Comparison of ENCODE assay signal across 2 cellular contexts in the genomic region with DNA sequence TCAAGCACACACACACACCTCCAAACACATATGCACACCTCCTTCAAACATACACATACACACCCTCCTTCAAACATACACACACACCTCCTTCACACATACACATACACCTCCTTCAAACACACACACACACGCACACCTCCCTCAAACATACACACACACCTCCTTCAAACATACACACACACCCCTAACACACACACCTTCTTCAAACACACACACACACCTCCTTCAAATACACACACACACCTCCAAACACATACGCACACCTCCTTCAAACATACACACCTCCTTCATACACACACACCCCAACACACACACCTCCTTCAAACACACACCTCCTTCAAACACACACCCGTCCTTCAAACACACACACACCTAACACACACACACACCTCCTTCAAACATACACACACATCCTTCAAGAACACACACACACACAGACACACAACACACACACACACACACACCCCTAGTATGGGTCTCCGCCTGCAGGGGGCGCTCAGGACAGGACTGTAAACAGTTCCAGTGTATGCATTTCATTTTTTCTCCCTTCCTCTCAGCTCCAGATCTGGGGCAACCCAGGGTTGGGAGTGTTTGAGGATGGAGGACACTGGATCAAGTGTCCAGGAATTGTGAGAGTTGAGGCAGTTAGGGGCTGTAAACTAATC.
TF ChIP-seq lines count a peak whose summit lies in the region.

No MANE protein-coding gene starts in this region.

TF ChIP-seq in GM23338, 12 proteins besides CTCF, POLR2A, EP300 and RAD21 (continues in another document):
- TF ChIP-seq NANOG (IDR thresholded peaks at IDR 0.05; ENCODE audit: borderline replicate concordance): no peak
- no peak for TF ChIP-seq EZH2 (IDR thresholded peaks at IDR 0.05; ENCODE audit: low read depth, unreplicated experiment)
- no peak for TF ChIP-seq POLR2AphosphoS5 (IDR thresholded peaks at IDR 0.05; ENCODE audit: low read depth)
- TF ChIP-seq EZH2phosphoT487 (IDR thresholded peaks at IDR 0.05; ENCODE audit: unreplicated experiment): no peak
- TF ChIP-seq ZNF114 (CRISPR knock-in tag; IDR thresholded peaks at IDR 0.05): no peak
- no peak for TF ChIP-seq REST (IDR thresholded peaks at IDR 0.05; ENCODE audit: unreplicated experiment)
- TF ChIP-seq JUNB (IDR thresholded peaks at IDR 0.05; ENCODE audit: unreplicated experiment): no peak
- TF ChIP-seq ZNF331 (CRISPR knock-in tag; IDR thresholded peaks at IDR 0.05; ENCODE audit: low read depth): no peak
- TF ChIP-seq, protein P1, sequence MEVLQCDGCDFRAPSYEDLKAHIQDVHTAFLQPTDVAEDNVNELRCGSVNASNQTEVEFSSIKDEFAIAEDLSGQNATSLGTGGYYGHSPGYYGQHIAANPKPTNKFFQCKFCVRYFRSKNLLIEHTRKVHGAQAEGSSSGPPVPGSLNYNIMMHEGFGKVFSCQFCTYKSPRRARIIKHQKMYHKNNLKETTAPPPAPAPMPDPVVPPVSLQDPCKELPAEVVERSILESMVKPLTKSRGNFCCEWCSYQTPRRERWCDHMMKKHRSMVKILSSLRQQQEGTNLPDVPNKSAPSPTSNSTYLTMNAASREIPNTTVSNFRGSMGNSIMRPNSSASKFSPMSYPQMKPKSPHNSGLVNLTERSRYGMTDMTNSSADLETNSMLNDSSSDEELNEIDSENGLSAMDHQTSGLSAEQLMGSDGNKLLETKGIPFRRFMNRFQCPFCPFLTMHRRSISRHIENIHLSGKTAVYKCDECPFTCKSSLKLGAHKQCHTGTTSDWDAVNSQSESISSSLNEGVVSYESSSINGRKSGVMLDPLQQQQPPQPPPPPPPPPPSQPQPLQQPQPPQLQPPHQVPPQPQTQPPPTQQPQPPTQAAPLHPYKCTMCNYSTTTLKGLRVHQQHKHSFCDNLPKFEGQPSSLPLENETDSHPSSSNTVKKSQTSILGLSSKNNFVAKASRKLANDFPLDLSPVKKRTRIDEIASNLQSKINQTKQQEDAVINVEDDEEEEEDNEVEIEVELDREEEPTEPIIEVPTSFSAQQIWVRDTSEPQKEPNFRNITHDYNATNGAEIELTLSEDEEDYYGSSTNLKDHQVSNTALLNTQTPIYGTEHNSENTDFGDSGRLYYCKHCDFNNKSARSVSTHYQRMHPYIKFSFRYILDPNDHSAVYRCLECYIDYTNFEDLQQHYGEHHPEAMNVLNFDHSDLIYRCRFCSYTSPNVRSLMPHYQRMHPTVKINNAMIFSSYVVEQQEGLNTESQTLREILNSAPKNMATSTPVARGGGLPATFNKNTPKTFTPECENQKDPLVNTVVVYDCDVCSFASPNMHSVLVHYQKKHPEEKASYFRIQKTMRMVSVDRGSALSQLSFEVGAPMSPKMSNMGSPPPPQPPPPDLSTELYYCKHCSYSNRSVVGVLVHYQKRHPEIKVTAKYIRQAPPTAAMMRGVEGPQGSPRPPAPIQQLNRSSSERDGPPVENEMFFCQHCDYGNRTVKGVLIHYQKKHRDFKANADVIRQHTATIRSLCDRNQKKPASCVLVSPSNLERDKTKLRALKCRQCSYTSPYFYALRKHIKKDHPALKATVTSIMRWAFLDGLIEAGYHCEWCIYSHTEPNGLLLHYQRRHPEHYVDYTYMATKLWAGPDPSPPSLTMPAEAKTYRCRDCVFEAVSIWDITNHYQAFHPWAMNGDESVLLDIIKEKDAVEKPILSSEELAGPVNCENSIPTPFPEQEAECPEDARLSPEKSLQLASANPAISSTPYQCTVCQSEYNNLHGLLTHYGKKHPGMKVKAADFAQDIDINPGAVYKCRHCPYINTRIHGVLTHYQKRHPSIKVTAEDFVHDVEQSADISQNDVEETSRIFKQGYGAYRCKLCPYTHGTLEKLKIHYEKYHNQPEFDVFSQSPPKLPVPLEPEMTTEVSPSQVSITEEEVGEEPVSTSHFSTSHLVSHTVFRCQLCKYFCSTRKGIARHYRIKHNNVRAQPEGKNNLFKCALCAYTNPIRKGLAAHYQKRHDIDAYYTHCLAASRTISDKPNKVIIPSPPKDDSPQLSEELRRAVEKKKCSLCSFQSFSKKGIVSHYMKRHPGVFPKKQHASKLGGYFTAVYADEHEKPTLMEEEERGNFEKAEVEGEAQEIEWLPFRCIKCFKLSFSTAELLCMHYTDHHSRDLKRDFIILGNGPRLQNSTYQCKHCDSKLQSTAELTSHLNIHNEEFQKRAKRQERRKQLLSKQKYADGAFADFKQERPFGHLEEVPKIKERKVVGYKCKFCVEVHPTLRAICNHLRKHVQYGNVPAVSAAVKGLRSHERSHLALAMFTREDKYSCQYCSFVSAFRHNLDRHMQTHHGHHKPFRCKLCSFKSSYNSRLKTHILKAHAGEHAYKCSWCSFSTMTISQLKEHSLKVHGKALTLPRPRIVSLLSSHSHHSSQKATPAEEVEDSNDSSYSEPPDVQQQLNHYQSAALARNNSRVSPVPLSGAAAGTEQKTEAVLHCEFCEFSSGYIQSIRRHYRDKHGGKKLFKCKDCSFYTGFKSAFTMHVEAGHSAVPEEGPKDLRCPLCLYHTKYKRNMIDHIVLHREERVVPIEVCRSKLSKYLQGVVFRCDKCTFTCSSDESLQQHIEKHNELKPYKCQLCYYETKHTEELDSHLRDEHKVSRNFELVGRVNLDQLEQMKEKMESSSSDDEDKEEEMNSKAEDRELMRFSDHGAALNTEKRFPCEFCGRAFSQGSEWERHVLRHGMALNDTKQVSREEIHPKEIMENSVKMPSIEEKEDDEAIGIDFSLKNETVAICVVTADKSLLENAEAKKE (CRISPR knock-in tag; IDR thresholded peaks at IDR 0.05): no peak

TF ChIP-seq in H1, 55 proteins besides CTCF, POLR2A, EP300 and RAD21:
- TF ChIP-seq FOSL1 (IDR thresholded peaks at IDR 0.05; ENCODE audit: insufficient read depth, low read depth, low read length): no peak
- no peak for TF ChIP-seq SP4 (IDR thresholded peaks at IDR 0.05; ENCODE audit: low read length)
- no peak for TF ChIP-seq TEAD4 (IDR thresholded peaks at IDR 0.05; ENCODE audit: low read depth, low read length)
- no peak for TF ChIP-seq TAF1 (IDR thresholded peaks at IDR 0.05; ENCODE audit: low read depth, low read length)
- no peak for TF ChIP-seq GTF2F1 (IDR thresholded peaks at IDR 0.05; ENCODE audit: borderline replicate concordance, low read depth, low read length)
- no peak for TF ChIP-seq MAFK (IDR thresholded peaks at IDR 0.05; ENCODE audit: low read depth, low read length)
- no peak for TF ChIP-seq RFX5 (IDR thresholded peaks at IDR 0.05; ENCODE audit: borderline replicate concordance, low read depth, low read length)
